ENCODE assay signal across 25 cellular contexts in the genomic region with DNA sequence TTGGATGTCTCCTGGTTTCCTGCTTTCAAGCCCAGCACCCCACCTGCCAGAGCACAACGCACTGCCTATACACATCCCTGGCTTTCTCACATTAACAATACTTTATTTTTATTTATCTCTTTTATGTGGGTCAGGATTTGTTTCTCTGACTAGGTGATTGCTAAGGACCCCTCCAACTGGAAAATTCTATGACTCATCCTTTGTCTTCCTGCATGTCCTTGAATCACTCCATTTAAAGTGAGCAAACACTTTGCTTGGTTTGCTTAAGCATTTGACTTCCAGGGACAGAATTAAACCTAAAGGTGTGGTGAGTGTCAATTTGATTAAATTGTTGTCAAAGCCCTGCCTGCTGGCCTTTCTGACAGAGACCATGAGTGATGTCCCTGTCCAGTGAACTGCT.
A peak's percentile ranks its signal among the peaks of the same experiment; 100 is the strongest.
DNase-seq lines count a peak whose midpoint lies in the region; ATAC-seq and TF ChIP-seq lines count a peak whose summit lies in the region.
"Had no signal": no experiment of that assay in that cellular context is flagged by ENCODE, and none has a peak within 500 bp of the region (broad histone marks: within the 10 kb centered on the region; RNA-seq: fewer than 3 reads in every experiment).

No MANE protein-coding gene starts in this region.

- H3K36me3 Mint-ChIP-seq in T-helper 17 cell (ENCODE audit: low read depth) = no peaks in the 10 kb centered on the region
- H3K36me3 Mint-ChIP-seq in activated naive CD4-positive, alpha-beta T cell treated with anti-CD3 and anti-CD28 coated beads for 36 hours (ENCODE audit: low read depth) = no peaks in the 10 kb centered on the region
- H3K36me3 Mint-ChIP-seq: T-cell, type B pancreatic cell had no signal

- peaks cover 7% of the 10 kb centered on the region for H3K9me3 Mint-ChIP-seq in activated naive CD4-positive, alpha-beta T cell treated with anti-CD3 and anti-CD28 coated beads for 36 hours

- no peak overlapping the region for H3K4me3 ChIP-seq in epithelial cell of proximal tubule (ENCODE audit: low read depth, low read length)
- H3K4me3 ChIP-seq: pancreas, Peyer's patch, SJCRH30, spleen had no signal

- ATAC-seq in T-helper 17 cell (no peak), HG02840 (IDR thresholded peaks at IDR 0.05; ENCODE audit: low FRiP score, unreplicated experiment) (no peak)
- ATAC-seq: pancreas, T-cell had no signal

- intact Hi-C loops in activated naive CD4-positive, alpha-beta T cell treated with anti-CD3 and anti-CD28 coated beads for 36 hours (cut with micrococcal nuclease) = no loop called here

- no peaks in the 10 kb centered on the region for H3K4me1 Mint-ChIP-seq in T-helper 17 cell
- no peaks in the 10 kb centered on the region for H3K4me1 Mint-ChIP-seq in activated naive CD4-positive, alpha-beta T cell treated with anti-CD3 and anti-CD28 coated beads for 36 hours (ENCODE audit: low read depth)
- H3K4me1 Mint-ChIP-seq: nephron, T-cell had no signal

- H3K27ac Mint-ChIP-seq in T-helper 17 cell = no peak overlapping the region
- H3K27ac Mint-ChIP-seq in activated naive CD4-positive, alpha-beta T cell treated with anti-CD3 and anti-CD28 coated beads for 36 hours = no peak overlapping the region
- H3K27ac Mint-ChIP-seq: activated T-helper 1 cell treated with anti-CD3 and anti-CD28 coated beads, Interleukin-12 subunit alpha, Interleukin-12 subunit beta, Interleukin-2, Interleukin-4 antibody, amounts not matched to agents 30 ng/mL and 10 ng/mL and 1 ng/mL, durations not matched to agents 14 hours and 24 hours and 36 hours; nephron; T-cell; type B pancreatic cell had no signal

- DNase-seq in DMS153 treated with DMSO at 0.1 percent for 48 hours (lab: John Stamatoyannopoulos, UW; ENCODE audit: unreplicated experiment) = peak; percentile 86
- DNase-seq in NCI-H1417 (lab: John Stamatoyannopoulos, UW) = peak; percentile 55 to 84 (median 56)
- peak; percentile 90 for DNase-seq in NCI-H69 (lab: John Stamatoyannopoulos, UW)
- peak; percentile 15 for DNase-seq in epithelial cell of proximal tubule (ENCODE audit: low read depth)
- no peak for DNase-seq in T-helper 17 cell
- DNase-seq in dermis blood vessel endothelial cell = no peak
- DNase-seq in activated naive CD4-positive, alpha-beta T cell treated with anti-CD3 and anti-CD28 coated beads for 36 hours = no peak
- DNase-seq: activated CD4-positive, alpha-beta T cell treated with anti-CD3 and anti-CD28 coated beads, Interleukin-2, amount 50 U/mL, for 48 hours; activated CD8-positive, alpha-beta memory T cell treated with anti-CD3 and anti-CD28 coated beads, Interleukin-2, amount 50 U/mL, for 4 hours; activated naive CD4-positive, alpha-beta T cell treated with anti-CD3 and anti-CD28 coated beads, Interleukin-2, amount 50 U/mL, for 16 hours; amniotic stem cell; Caco-2; HCEC 1CT; kidney glomerular epithelial cell; NCI-H1930; NCI-H446 treated with DMSO at 0.1 percent for 48 hours; pancreas; Peyer's patch; SJCRH30; spleen; T-cell had no signal

- TF ChIP-seq CTCF in epithelial cell of proximal tubule (conservative IDR thresholded peaks at IDR 0.05; ENCODE audit: low read depth, low read length) = no peak

- H3K9me3 ChIP-seq in T-helper 17 cell (ENCODE audit: control insufficient read depth, low read length, poor library complexity, severe bottlenecking) = no peaks in the 10 kb centered on the region
- H3K9me3 ChIP-seq: pancreas, Peyer's patch had no signal

- CTCF ChIA-PET in activated naive CD4-positive, alpha-beta T cell treated with anti-CD3 and anti-CD28 coated beads for 36 hours (lab: Charles Lee) = no interaction called here

- H3K4me3 Mint-ChIP-seq in T-helper 17 cell = no peak overlapping the region
- H3K4me3 Mint-ChIP-seq in activated naive CD4-positive, alpha-beta T cell treated with anti-CD3 and anti-CD28 coated beads for 36 hours = no peak overlapping the region
- H3K4me3 Mint-ChIP-seq: activated T-helper 1 cell treated with anti-CD3 and anti-CD28 coated beads, Interleukin-12 subunit alpha, Interleukin-12 subunit beta, Interleukin-2, Interleukin-4 antibody, amounts not matched to agents 30 ng/mL and 10 ng/mL and 1 ng/mL, durations not matched to agents 14 hours and 24 hours and 36 hours; nephron; T-cell; type B pancreatic cell had no signal

- no peaks in the 10 kb centered on the region for H3K27me3 Mint-ChIP-seq in T-helper 17 cell
- H3K27me3 Mint-ChIP-seq in activated naive CD4-positive, alpha-beta T cell treated with anti-CD3 and anti-CD28 coated beads for 36 hours (ENCODE audit: low read depth) = peaks cover 4% of the 10 kb centered on the region
- H3K27me3 Mint-ChIP-seq: type B pancreatic cell had no signal

Comparison
In these comparisons a context has a peak if more than half of its experiments do, and no peak if none do; other contexts are left out.
1. DNase-seq: peak in DMS153 treated with DMSO at 0.1 percent for 48 hours (single experiment), NCI-H1417 (3 of 3), NCI-H69 (single experiment) and epithelial cell of proximal tubule (single experiment); none in T-helper 17 cell (0 of 3), dermis blood vessel endothelial cell (single experiment) and activated naive CD4-positive, alpha-beta T cell treated with anti-CD3 and anti-CD28 coated beads for 36 hours (single experiment).